25 cellular contexts compared by ENCODE assay signal in genomic region chr7:134763960-134764359, GRCh38. TPM values are rescaled to one million over a fixed set of nuclear protein-coding genes. Genes with fewer than 3 reads are reported as not detected.
A peak's percentile ranks its signal among the peaks of the same experiment; 100 is the strongest.
DNase-seq lines count a peak whose midpoint lies in the region; ATAC-seq and TF ChIP-seq lines count a peak whose summit lies in the region.
"Had no signal": no experiment of that assay in that cellular context is flagged by ENCODE, and none has a peak within 500 bp of the region (broad histone marks: within the 10 kb centered on the region; RNA-seq: fewer than 3 reads in every experiment).

No MANE protein-coding gene starts in this region.

- POLR2A ChIA-PET in IMR-90 (lab: Charles Lee; ENCODE audit: unreplicated experiment), result no interaction called here

- ATAC-seq in IMR-90 (ENCODE audit: low read depth) (no peak), mucosa of descending colon (no peak), psoas muscle (no peak)
- ATAC-seq: CD8-positive, alpha-beta T cell; GM12878; HCT116 had no signal

- no peak overlapping the region for H2AFZ ChIP-seq in IMR-90 (replicated peaks; ENCODE audit: low read length, poor library complexity)
- H2AFZ ChIP-seq: PC-9 had no signal

- H3K9me1 ChIP-seq in IMR-90 (ENCODE audit: insufficient read depth, low read length), result peaks cover 15% of the 10 kb centered on the region

- dilution Hi-C loops in IMR-90 (cut with HindIII; ENCODE audit: low sequenced_read_pairs, unreplicated experiment), result no loop called here

- in situ Hi-C loops in IMR-90 (cut with MboI; ENCODE audit: low sequenced_read_pairs), result no loop called here

- H3K9me3 ChIP-seq in IMR-90 (ENCODE audit: control insufficient read depth, insufficient read depth, low read length), result no peaks in the 10 kb centered on the region
- no peaks in the 10 kb centered on the region for H3K9me3 ChIP-seq in ascending aorta
- H3K9me3 ChIP-seq in left ventricle myocardium inferior (replicated peaks), result no peaks in the 10 kb centered on the region
- no peaks in the 10 kb centered on the region for H3K9me3 ChIP-seq in mucosa of descending colon
- no peaks in the 10 kb centered on the region for H3K9me3 ChIP-seq in psoas muscle

- no peak overlapping the region for H3K4ac ChIP-seq in IMR-90 (ENCODE audit: low read depth, low read length)

- peak overlapping the region; percentile 34; the same call in 1 of the 2 replicates for H2BK120ac ChIP-seq in IMR-90 (ENCODE audit: low read depth, low read length)

- no peaks in the 10 kb centered on the region for H3K36me3 ChIP-seq in IMR-90 (ENCODE audit: control insufficient read depth, insufficient read depth, low read length)
- no peaks in the 10 kb centered on the region for H3K36me3 ChIP-seq in ascending aorta
- no peaks in the 10 kb centered on the region for H3K36me3 ChIP-seq in left ventricle myocardium inferior
- no peaks in the 10 kb centered on the region for H3K36me3 ChIP-seq in mucosa of descending colon (ENCODE audit: low read depth)
- H3K36me3 ChIP-seq in psoas muscle (ENCODE audit: insufficient read depth in 1 of 2, low read depth in 1 of 2), result no peaks in the 10 kb centered on the region

- H3K79me1 ChIP-seq in IMR-90 (ENCODE audit: low read depth in 1 of 2, low read length in 2 of 2), result peaks cover 2 to 18% of the 10 kb centered on the region in 2 experiments; a peak in 3 of 4 replicates

- no peak overlapping the region for H3K27ac ChIP-seq in IMR-90 (ENCODE audit: insufficient read depth, low read length)
- H3K27ac ChIP-seq in ascending aorta, result peak overlapping the region; percentile 66 to 75
- H3K27ac ChIP-seq in left ventricle myocardium inferior (replicated peaks), result no peak overlapping the region
- no peak overlapping the region for H3K27ac ChIP-seq in psoas muscle
- H3K27ac ChIP-seq: C4-2B, HL-60, PC-9 had no signal

- no peaks in the 10 kb centered on the region for H3K27me3 ChIP-seq in IMR-90 (ENCODE audit: control insufficient read depth, insufficient read depth, low read length)
- no peaks in the 10 kb centered on the region for H3K27me3 ChIP-seq in ascending aorta
- no peaks in the 10 kb centered on the region for H3K27me3 ChIP-seq in left ventricle myocardium inferior (ENCODE audit: low read depth)
- H3K27me3 ChIP-seq in psoas muscle (ENCODE audit: insufficient read depth in 3 of 3, low read length in 2 of 3), result no peaks in the 10 kb centered on the region

- no peak overlapping the region for H3K56ac ChIP-seq in IMR-90 (ENCODE audit: extremely low read depth, insufficient read depth, low read length)

- H3K23ac ChIP-seq in IMR-90 (ENCODE audit: low read depth, low read length), result no peak overlapping the region

- no peaks in the 10 kb centered on the region for H4K20me1 ChIP-seq in IMR-90 (ENCODE audit: insufficient read depth, low read length)

- H4K91ac ChIP-seq in IMR-90 (ENCODE audit: insufficient read depth, low read depth, low read length), result no peak overlapping the region

- no peak for TF ChIP-seq RAD21 in IMR-90 (IDR thresholded peaks at IDR 0.05; ENCODE audit: low read length)

- TF ChIP-seq POLR2A in IMR-90 (IDR thresholded peaks at IDR 0.05; ENCODE audit: low read depth, low read length), result no peak

- H2BK5ac ChIP-seq in IMR-90 (ENCODE audit: low read depth, low read length, poor library complexity, severe bottlenecking), result no peak overlapping the region

- no peak overlapping the region for H2AK9ac ChIP-seq in IMR-90 (replicated peaks; ENCODE audit: low read depth, low read length, poor library complexity)

- H2BK15ac ChIP-seq in IMR-90 (ENCODE audit: low read depth, low read length), result no peak overlapping the region

- TF ChIP-seq CTCF in IMR-90 (conservative IDR thresholded peaks at IDR 0.05; ENCODE audit: low read depth, low read length) (no peak), ascending aorta (IDR thresholded peaks at IDR 0.05) (no peak), left ventricle myocardium inferior (IDR thresholded peaks at IDR 0.05; ENCODE audit: borderline replicate concordance) (no peak), mucosa of descending colon (IDR thresholded peaks at IDR 0.05) (no peak), psoas muscle (IDR thresholded peaks at IDR 0.05) (no peak)

- H2AK5ac ChIP-seq in IMR-90 (ENCODE audit: low read depth, low read length), result no peak overlapping the region; the same call in 1 of the 2 replicates

- no peak overlapping the region for H4K5ac ChIP-seq in IMR-90 (ENCODE audit: low read depth, low read length)

- H3K9ac ChIP-seq in IMR-90 (ENCODE audit: low read depth, low read length), result no peak overlapping the region

- no peak overlapping the region for H3K14ac ChIP-seq in IMR-90 (replicated peaks; ENCODE audit: low read depth, low read length)

- H3K4me3 ChIP-seq in IMR-90 (ENCODE audit: insufficient read depth, low read depth, low read length) (no peak overlapping the region), ascending aorta (no peak overlapping the region), left ventricle myocardium inferior (no peak overlapping the region), mucosa of descending colon (no peak overlapping the region), psoas muscle (no peak overlapping the region)
- H3K4me3 ChIP-seq: GM12878, PC-9 had no signal

- WGBS in IMR-90 (ENCODE audit: extremely low coverage in 2 of 2, insufficient read length in 1 of 2), 2 experiments, result no CpG with 5 or more reads among the region's 1 CpG
- 48 to 63% (median 58%) methylated on average over 1 of the region's 1 CpG for WGBS in psoas muscle, 3 donors

- intact Hi-C loops in IMR-90 (cut with micrococcal nuclease) (no loop called here), ascending aorta (cut with DNase I) (no loop called here), left ventricle myocardium inferior (cut with micrococcal nuclease) (no loop called here), mucosa of descending colon (cut with DNase I, micrococcal nuclease) (no loop called here), psoas muscle (cut with DNase I) (no loop called here)

- DNase-seq in IMR-90 (no peak), ascending aorta (ENCODE audit: low spot score in 2 of 2) (no peak), left ventricle myocardium inferior (peak; percentile 40), renal cortical epithelial cell (ENCODE audit: low read depth) (peak; percentile 40), mucosa of descending colon (no peak), NCI-H1436 (lab: John Stamatoyannopoulos, UW) (no peak), psoas muscle (no peak)
- DNase-seq: Caco-2; CD8-positive, alpha-beta T cell; DMS79; EL; GDM1; Karpas-422; NCI-H1105; NCI-H146; NCI-H1930; NCI-H2107; NCI-H524; NCI-H774; SHP77 had no signal

- BruUV-seq in IMR-90 (replicated peaks; lab: Mats Ljungman, UMichigan), result no TSS peak

- H3K4me2 ChIP-seq in IMR-90 (ENCODE audit: low read depth, low read length), result no peak overlapping the region
- H3K4me2 ChIP-seq: PC-9 had no signal

- H2BK20ac ChIP-seq in IMR-90 (ENCODE audit: low read depth, low read length), result peak overlapping the region; percentile 47; the same call in 1 of the 2 replicates

- H4K8ac ChIP-seq in IMR-90 (ENCODE audit: low read depth in 2 of 2, low read length in 2 of 2), result no peak overlapping the region

- CTCF ChIA-PET in IMR-90 (lab: Yijun Ruan, JAX), result interaction anchor here (0.6 kb wide), 1 partner anchor 39 kb away, joined by 4 read pairs; no protein-coding TSS in a partner anchor

- peaks cover 15% of the 10 kb centered on the region for H3K4me1 ChIP-seq in IMR-90 (ENCODE audit: control insufficient read depth, insufficient read depth, low read length)
- H3K4me1 ChIP-seq in ascending aorta, result peaks cover 9 to 40% of the 10 kb centered on the region in 2 donors
- H3K4me1 ChIP-seq in left ventricle myocardium inferior, result peaks cover 39% of the 10 kb centered on the region
- no peaks in the 10 kb centered on the region for H3K4me1 ChIP-seq in mucosa of descending colon (ENCODE audit: low read depth)
- H3K4me1 ChIP-seq in psoas muscle, result peaks cover 10% of the 10 kb centered on the region

- no peak overlapping the region for H3K18ac ChIP-seq in IMR-90 (ENCODE audit: low read depth, low read length)

TF ChIP-seq in IMR-90, 13 proteins besides CTCF, POLR2A, EP300 and RAD21 (continues in another document):
- TF ChIP-seq MAZ (IDR thresholded peaks at IDR 0.05; ENCODE audit: borderline replicate concordance, low read depth, low read length) (no peak), USF2 (IDR thresholded peaks at IDR 0.05; ENCODE audit: low read depth, low read length) (no peak), SMC3 (IDR thresholded peaks at IDR 0.05; ENCODE audit: low read depth, low read length) (no peak), RFX5 (IDR thresholded peaks at IDR 0.05; ENCODE audit: low read depth, low read length) (no peak), NFE2L2 (IDR thresholded peaks at IDR 0.05; ENCODE audit: low read depth, low read length) (no peak), ELK1 (IDR thresholded peaks at IDR 0.05; ENCODE audit: borderline replicate concordance, low read depth, low read length) (no peak), BHLHE40 (IDR thresholded peaks at IDR 0.05; ENCODE audit: low read depth, low read length) (no peak), CEBPB (IDR thresholded peaks at IDR 0.05; ENCODE audit: low read depth, low read length) (no peak), FOS (IDR thresholded peaks at IDR 0.05; ENCODE audit: low read depth, low read length) (no peak)

RNA-seq across cellular contexts. Expression of gene CALD1, which starts 15.5 kb away (rescaled TPM):
- total RNA-seq in IMR-90 (2012; rRNA removed) (487 and 532 TPM in 2 replicates), ascending aorta (352 TPM), left ventricle myocardium inferior (122 TPM), renal cortical epithelial cell (155 and 181 TPM in 2 replicates), mucosa of descending colon (1,000 to 10,000 TPM in 1 of 3 donors, 100 to 1,000 TPM in 1, 10 to 100 TPM in 1; 40.3 to 1,241 (median 134) TPM), psoas muscle (10 to 100 TPM; 25.0 to 59.5 (median 33.3) TPM)
- polyA plus RNA-seq in IMR-90 (2012; rRNA removed) (375 and 382 TPM in 2 replicates), psoas muscle (10 to 100 TPM; 16.8 to 24.7 (median 17.9) TPM)
- polyA plus RNA-seq in IMR-90 (2012; cell fraction: cytosol; rRNA removed), result 140 and 308 TPM in 2 replicates
- polyA plus RNA-seq in IMR-90 (2012; cell fraction: nucleus; rRNA removed; ENCODE audit: low replicate concordance), result 114 and 384 TPM in 2 replicates
- total RNA-seq: CD8-positive, alpha-beta T cell had no signal

Comparison
In these comparisons a context has a peak if more than half of its experiments do, and no peak if none do; other contexts are left out.
1. DNase-seq: peak in left ventricle myocardium inferior (single experiment) and renal cortical epithelial cell (single experiment); none in IMR-90 (single experiment), ascending aorta (0 of 2), mucosa of descending colon (0 of 3), NCI-H1436 (single experiment) and psoas muscle (0 of 2).
2. H3K27ac ChIP-seq: peak in ascending aorta (2 of 2); none in IMR-90 (single experiment), left ventricle myocardium inferior (single experiment) and psoas muscle (single experiment).